In genomic region chr6:31813463-31813849, GRCh38 we compare ENCODE assay signal across 9 cellular contexts. TPM values are rescaled to one million over a fixed set of nuclear protein-coding genes. Genes with fewer than 3 reads are reported as not detected.
DNase-seq lines count a peak whose midpoint lies in the region; ATAC-seq and TF ChIP-seq lines count a peak whose summit lies in the region.
"Had no signal": no experiment of that assay in that cellular context is flagged by ENCODE, and none has a peak within 500 bp of the region (broad histone marks: within the 10 kb centered on the region; RNA-seq: fewer than 3 reads in every experiment).

No MANE protein-coding gene starts in this region.

- peak overlapping the region; percentile 90 for H3K27ac ChIP-seq in skeletal muscle tissue (ENCODE audit: low read depth, low read length)

- no peak for DNase-seq in HFFc6
- no peak for DNase-seq in OCI-M1 (lab: John Stamatoyannopoulos, UW)
- DNase-seq in NCI-H187 (lab: John Stamatoyannopoulos, UW): no peak
- no peak for DNase-seq in NCI-H345 treated with DMSO at 0.1 percent for 48 hours (lab: John Stamatoyannopoulos, UW; ENCODE audit: unreplicated experiment)
- DNase-seq in hippocampal formation (lab: John Stamatoyannopoulos, UW): no peak
- DNase-seq: GOT3 had no signal

- H3K36me3 ChIP-seq in iPS-15b (ENCODE audit: control insufficient read depth, insufficient read depth, low read length): no peaks in the 10 kb centered on the region
- peaks cover 0 to 6% (median 0%) of the 10 kb centered on the region in 3 donors for H3K36me3 ChIP-seq in skeletal muscle tissue (ENCODE audit: control insufficient read depth in 3 of 3, insufficient read depth in 3 of 3, low read length in 3 of 3)

- peak overlapping the region; percentile 99 for H3K27ac Mint-ChIP-seq in HFFc6
- peak overlapping the region; percentile 99 for H3K27ac Mint-ChIP-seq in activated T-helper 17 cell treated with anti-CD3 and anti-CD28 coated beads, Interleukin-2, amount 50 U/mL, for 72 hours

- H3K9me3 ChIP-seq in iPS-15b (ENCODE audit: control insufficient read depth, insufficient read depth, low read length) (no peaks in the 10 kb centered on the region), skeletal muscle tissue (ENCODE audit: control insufficient read depth in 3 of 3, low read length in 3 of 3) (no peaks in the 10 kb centered on the region)

- H3K4me1 Mint-ChIP-seq in HFFc6 (ENCODE audit: low read depth): peaks cover 31% of the 10 kb centered on the region
- H3K4me1 Mint-ChIP-seq in activated T-helper 17 cell treated with anti-CD3 and anti-CD28 coated beads, Interleukin-2, amount 50 U/mL, for 72 hours: peaks cover 10% of the 10 kb centered on the region

- no peak for ATAC-seq in activated T-helper 17 cell treated with anti-CD3 and anti-CD28 coated beads, Interleukin-2, amount 50 U/mL, for 72 hours (replicated peaks)

- peak overlapping the region; percentile 84 for H3K4me3 Mint-ChIP-seq in HFFc6
- peak overlapping the region; percentile 92 for H3K4me3 Mint-ChIP-seq in activated T-helper 17 cell treated with anti-CD3 and anti-CD28 coated beads, Interleukin-2, amount 50 U/mL, for 72 hours

- H3K4me3 ChIP-seq in iPS-15b (ENCODE audit: low read depth, low read length) (peak overlapping the region; percentile 43), skeletal muscle tissue (ENCODE audit: low read length in 3 of 3) (peak overlapping the region; percentile 0 to 61 (median 47))

- H3K27me3 ChIP-seq in iPS-15b (ENCODE audit: control insufficient read depth, insufficient read depth, low read length): no peaks in the 10 kb centered on the region
- H3K27me3 ChIP-seq in skeletal muscle tissue (ENCODE audit: control insufficient read depth in 3 of 3, insufficient read depth in 3 of 3, low read length in 3 of 3): no peaks in the 10 kb centered on the region

- H3K4me1 ChIP-seq in iPS-15b (ENCODE audit: control insufficient read depth, insufficient read depth, low read length): no peaks in the 10 kb centered on the region
- H3K4me1 ChIP-seq in skeletal muscle tissue (ENCODE audit: control insufficient read depth in 3 of 3, insufficient read depth in 3 of 3, low read length in 3 of 3): peaks cover 8 to 16% (median 10%) of the 10 kb centered on the region in 3 donors

- H3K9ac ChIP-seq in iPS-15b (ENCODE audit: low read depth, low read length): no peak overlapping the region
- H3K9ac ChIP-seq in skeletal muscle tissue (ENCODE audit: low read depth in 1 of 3, low read length in 3 of 3): peak overlapping the region; percentile 81 to 87 (median 84)

- H3K27me3 Mint-ChIP-seq in HFFc6 (ENCODE audit: insufficient read depth): peaks cover 8% of the 10 kb centered on the region
- no peaks in the 10 kb centered on the region for H3K27me3 Mint-ChIP-seq in activated T-helper 17 cell treated with anti-CD3 and anti-CD28 coated beads, Interleukin-2, amount 50 U/mL, for 72 hours

- no peak for TF ChIP-seq CTCF in HFFc6 (IDR thresholded peaks at IDR 0.05)

- peaks cover 11% of the 10 kb centered on the region for H3K9me3 Mint-ChIP-seq in HFFc6
- no peaks in the 10 kb centered on the region for H3K9me3 Mint-ChIP-seq in activated T-helper 17 cell treated with anti-CD3 and anti-CD28 coated beads, Interleukin-2, amount 50 U/mL, for 72 hours

- peaks cover 13% of the 10 kb centered on the region for H3K36me3 Mint-ChIP-seq in HFFc6 (ENCODE audit: low read depth)
- peaks cover 41% of the 10 kb centered on the region for H3K36me3 Mint-ChIP-seq in activated T-helper 17 cell treated with anti-CD3 and anti-CD28 coated beads, Interleukin-2, amount 50 U/mL, for 72 hours (ENCODE audit: low read depth)

RNA-seq across cellular contexts. Expression of gene HSPA1L, which starts 1.6 kb away (rescaled TPM):
- 1 to 10 TPM; 1.2 to 1.9 (median 1.6) TPM for total RNA-seq in HFFc6 (2021; fragmentation: NEBNext Ultra II Directional; extraction: Animal tissue kit (Norgen Biotek cat#: 25700))
- 1 to 10 TPM; 2.7 to 2.9 TPM for total RNA-seq in activated T-helper 17 cell treated with anti-CD3 and anti-CD28 coated beads, Interleukin-2, amount 50 U/mL, for 72 hours
- 5.2 TPM for total RNA-seq in skeletal muscle tissue

RNA-seq across cellular contexts. Expression of gene HSPA1A, which starts 1.9 kb away (rescaled TPM):
- 100 to 1,000 TPM in 1 of 6 experiments, 10 to 100 TPM in 5; 78.5 to 102 (median 84.7) TPM for total RNA-seq in HFFc6 (2021; fragmentation: NEBNext Ultra II Directional; extraction: Animal tissue kit (Norgen Biotek cat#: 25700))
- total RNA-seq in activated T-helper 17 cell treated with anti-CD3 and anti-CD28 coated beads, Interleukin-2, amount 50 U/mL, for 72 hours: 100 to 1,000 TPM; 124 to 189 TPM
- total RNA-seq in skeletal muscle tissue: 133 TPM

RNA-seq across cellular contexts. Expression of gene LSM2, which starts 6.7 kb away (rescaled TPM):
- 10 to 100 TPM; 31.8 to 48.5 (median 43.4) TPM for total RNA-seq in HFFc6 (2021; fragmentation: NEBNext Ultra II Directional; extraction: Animal tissue kit (Norgen Biotek cat#: 25700))
- 100 to 1,000 TPM in 1 of 2 donors, 10 to 100 TPM in 1; 92.5 to 139 TPM for total RNA-seq in activated T-helper 17 cell treated with anti-CD3 and anti-CD28 coated beads, Interleukin-2, amount 50 U/mL, for 72 hours
- total RNA-seq in skeletal muscle tissue: 45.9 TPM

RNA-seq across cellular contexts. Expression of gene HSPA1B, which starts 14.1 kb away (rescaled TPM):
- 100 to 1,000 TPM in 2 of 6 experiments, 10 to 100 TPM in 4; 95.5 to 116 (median 98.9) TPM for total RNA-seq in HFFc6 (2021; fragmentation: NEBNext Ultra II Directional; extraction: Animal tissue kit (Norgen Biotek cat#: 25700))
- total RNA-seq in activated T-helper 17 cell treated with anti-CD3 and anti-CD28 coated beads, Interleukin-2, amount 50 U/mL, for 72 hours: 100 to 1,000 TPM in 1 of 2 donors, 10 to 100 TPM in 1; 78.4 to 118 TPM
- 117 TPM for total RNA-seq in skeletal muscle tissue

RNA-seq across cellular contexts. Expression of gene VARS1, which starts 17.9 kb away (rescaled TPM):
- 100 to 1,000 TPM; 117 to 144 (median 127) TPM for total RNA-seq in HFFc6 (2021; fragmentation: NEBNext Ultra II Directional; extraction: Animal tissue kit (Norgen Biotek cat#: 25700))
- 100 to 1,000 TPM in 1 of 2 donors, 10 to 100 TPM in 1; 75.3 to 134 TPM for total RNA-seq in activated T-helper 17 cell treated with anti-CD3 and anti-CD28 coated beads, Interleukin-2, amount 50 U/mL, for 72 hours
- 42.3 TPM for total RNA-seq in skeletal muscle tissue
